In the genomic region with DNA sequence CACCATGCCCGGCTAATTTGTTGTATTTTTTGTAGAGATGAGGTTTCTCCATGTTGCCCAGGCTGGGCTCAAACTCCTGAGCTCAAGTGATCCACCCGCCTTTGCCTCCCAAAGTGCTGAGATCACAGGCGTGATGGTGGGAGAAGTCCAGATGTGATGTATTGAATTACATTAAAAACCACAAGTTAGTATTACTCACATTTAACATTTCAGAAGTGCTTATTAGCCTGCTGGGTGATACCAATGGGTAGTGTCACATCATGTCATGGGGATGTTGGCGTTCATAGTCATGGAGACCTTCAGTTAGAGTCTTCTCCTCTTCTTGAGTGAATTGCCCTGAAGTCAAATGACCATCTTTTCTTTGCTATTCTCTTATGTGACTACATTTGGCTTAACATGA, we compare ENCODE assay signal across 1 cellular context.
TF ChIP-seq lines count a peak whose summit lies in the region.

No MANE protein-coding gene starts in this region.

TF ChIP-seq in HEK293, 187 proteins besides CTCF, POLR2A, EP300 and RAD21 (continued from another document and continues in another):
- TF ChIP-seq, protein P1, sequence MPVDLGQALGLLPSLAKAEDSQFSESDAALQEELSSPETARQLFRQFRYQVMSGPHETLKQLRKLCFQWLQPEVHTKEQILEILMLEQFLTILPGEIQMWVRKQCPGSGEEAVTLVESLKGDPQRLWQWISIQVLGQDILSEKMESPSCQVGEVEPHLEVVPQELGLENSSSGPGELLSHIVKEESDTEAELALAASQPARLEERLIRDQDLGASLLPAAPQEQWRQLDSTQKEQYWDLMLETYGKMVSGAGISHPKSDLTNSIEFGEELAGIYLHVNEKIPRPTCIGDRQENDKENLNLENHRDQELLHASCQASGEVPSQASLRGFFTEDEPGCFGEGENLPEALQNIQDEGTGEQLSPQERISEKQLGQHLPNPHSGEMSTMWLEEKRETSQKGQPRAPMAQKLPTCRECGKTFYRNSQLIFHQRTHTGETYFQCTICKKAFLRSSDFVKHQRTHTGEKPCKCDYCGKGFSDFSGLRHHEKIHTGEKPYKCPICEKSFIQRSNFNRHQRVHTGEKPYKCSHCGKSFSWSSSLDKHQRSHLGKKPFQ (tag by site-specific recombination; IDR thresholded peaks at IDR 0.05) = no peak
- no peak for TF ChIP-seq ZNF280C (tag by site-specific recombination; IDR thresholded peaks at IDR 0.05)
- no peak for TF ChIP-seq ZSCAN16 (tag by site-specific recombination; IDR thresholded peaks at IDR 0.05)
- TF ChIP-seq INSM2 (tag by site-specific recombination; IDR thresholded peaks at IDR 0.05) = no peak
- TF ChIP-seq KLF9 (tag by site-specific recombination; IDR thresholded peaks at IDR 0.05; ENCODE audit: low read depth) = no peak
- TF ChIP-seq ZNF157 (tag by site-specific recombination; IDR thresholded peaks at IDR 0.05) = no peak
- peak; percentile 98 for TF ChIP-seq SP7 (tag by site-specific recombination; IDR thresholded peaks at IDR 0.05)
- TF ChIP-seq, protein P2, sequence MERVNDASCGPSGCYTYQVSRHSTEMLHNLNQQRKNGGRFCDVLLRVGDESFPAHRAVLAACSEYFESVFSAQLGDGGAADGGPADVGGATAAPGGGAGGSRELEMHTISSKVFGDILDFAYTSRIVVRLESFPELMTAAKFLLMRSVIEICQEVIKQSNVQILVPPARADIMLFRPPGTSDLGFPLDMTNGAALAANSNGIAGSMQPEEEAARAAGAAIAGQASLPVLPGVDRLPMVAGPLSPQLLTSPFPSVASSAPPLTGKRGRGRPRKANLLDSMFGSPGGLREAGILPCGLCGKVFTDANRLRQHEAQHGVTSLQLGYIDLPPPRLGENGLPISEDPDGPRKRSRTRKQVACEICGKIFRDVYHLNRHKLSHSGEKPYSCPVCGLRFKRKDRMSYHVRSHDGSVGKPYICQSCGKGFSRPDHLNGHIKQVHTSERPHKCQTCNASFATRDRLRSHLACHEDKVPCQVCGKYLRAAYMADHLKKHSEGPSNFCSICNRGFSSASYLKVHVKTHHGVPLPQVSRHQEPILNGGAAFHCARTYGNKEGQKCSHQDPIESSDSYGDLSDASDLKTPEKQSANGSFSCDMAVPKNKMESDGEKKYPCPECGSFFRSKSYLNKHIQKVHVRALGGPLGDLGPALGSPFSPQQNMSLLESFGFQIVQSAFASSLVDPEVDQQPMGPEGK (tag by site-specific recombination; IDR thresholded peaks at IDR 0.05) = no peak
- TF ChIP-seq ZNF561 (tag by site-specific recombination; IDR thresholded peaks at IDR 0.05; ENCODE audit: borderline replicate concordance) = no peak
- no peak for TF ChIP-seq PRDM2 (tag by site-specific recombination; IDR thresholded peaks at IDR 0.05; ENCODE audit: borderline replicate concordance)
- TF ChIP-seq ZNF394 (tag by site-specific recombination; IDR thresholded peaks at IDR 0.05; ENCODE audit: borderline replicate concordance) = no peak
- no peak for TF ChIP-seq ZNF621 (tag by site-specific recombination; IDR thresholded peaks at IDR 0.05)
- TF ChIP-seq MZF1 (tag by site-specific recombination; IDR thresholded peaks at IDR 0.05; ENCODE audit: borderline replicate concordance) = no peak
- TF ChIP-seq ZNF24 (tag by site-specific recombination; IDR thresholded peaks at IDR 0.05) = 0 out of 2 replicates have a peak, but pooled peaks have one; percentile 20
- no peak for TF ChIP-seq ZNF416 (tag by site-specific recombination; IDR thresholded peaks at IDR 0.05)
- no peak for TF ChIP-seq ZNF843 (tag by site-specific recombination; IDR thresholded peaks at IDR 0.05)
- TF ChIP-seq, protein P3, sequence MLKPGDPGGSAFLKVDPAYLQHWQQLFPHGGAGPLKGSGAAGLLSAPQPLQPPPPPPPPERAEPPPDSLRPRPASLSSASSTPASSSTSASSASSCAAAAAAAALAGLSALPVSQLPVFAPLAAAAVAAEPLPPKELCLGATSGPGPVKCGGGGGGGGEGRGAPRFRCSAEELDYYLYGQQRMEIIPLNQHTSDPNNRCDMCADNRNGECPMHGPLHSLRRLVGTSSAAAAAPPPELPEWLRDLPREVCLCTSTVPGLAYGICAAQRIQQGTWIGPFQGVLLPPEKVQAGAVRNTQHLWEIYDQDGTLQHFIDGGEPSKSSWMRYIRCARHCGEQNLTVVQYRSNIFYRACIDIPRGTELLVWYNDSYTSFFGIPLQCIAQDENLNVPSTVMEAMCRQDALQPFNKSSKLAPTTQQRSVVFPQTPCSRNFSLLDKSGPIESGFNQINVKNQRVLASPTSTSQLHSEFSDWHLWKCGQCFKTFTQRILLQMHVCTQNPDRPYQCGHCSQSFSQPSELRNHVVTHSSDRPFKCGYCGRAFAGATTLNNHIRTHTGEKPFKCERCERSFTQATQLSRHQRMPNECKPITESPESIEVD (tag by site-specific recombination; IDR thresholded peaks at IDR 0.05) = 0 out of 2 replicates have a peak, but pooled peaks have one; percentile 16
- peak; percentile 26; the same call in 1 of the 2 replicates for TF ChIP-seq SP2 (tag by site-specific recombination; IDR thresholded peaks at IDR 0.05)
- no peak for TF ChIP-seq ZNF701 (tag by site-specific recombination; IDR thresholded peaks at IDR 0.05)
- no peak for TF ChIP-seq IKZF3 (tag by site-specific recombination; IDR thresholded peaks at IDR 0.05)
- TF ChIP-seq FEZF1 (tag by site-specific recombination; IDR thresholded peaks at IDR 0.05) = no peak
- TF ChIP-seq, protein P4, sequence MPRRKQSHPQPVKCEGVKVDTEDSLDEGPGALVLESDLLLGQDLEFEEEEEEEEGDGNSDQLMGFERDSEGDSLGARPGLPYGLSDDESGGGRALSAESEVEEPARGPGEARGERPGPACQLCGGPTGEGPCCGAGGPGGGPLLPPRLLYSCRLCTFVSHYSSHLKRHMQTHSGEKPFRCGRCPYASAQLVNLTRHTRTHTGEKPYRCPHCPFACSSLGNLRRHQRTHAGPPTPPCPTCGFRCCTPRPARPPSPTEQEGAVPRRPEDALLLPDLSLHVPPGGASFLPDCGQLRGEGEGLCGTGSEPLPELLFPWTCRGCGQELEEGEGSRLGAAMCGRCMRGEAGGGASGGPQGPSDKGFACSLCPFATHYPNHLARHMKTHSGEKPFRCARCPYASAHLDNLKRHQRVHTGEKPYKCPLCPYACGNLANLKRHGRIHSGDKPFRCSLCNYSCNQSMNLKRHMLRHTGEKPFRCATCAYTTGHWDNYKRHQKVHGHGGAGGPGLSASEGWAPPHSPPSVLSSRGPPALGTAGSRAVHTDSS (tag by site-specific recombination; IDR thresholded peaks at IDR 0.05) = no peak
- TF ChIP-seq BCL6B (tag by site-specific recombination; IDR thresholded peaks at IDR 0.05) = no peak
- TF ChIP-seq WT1 (tag by site-specific recombination; IDR thresholded peaks at IDR 0.05) = no peak
- TF ChIP-seq ZNF571 (tag by site-specific recombination; IDR thresholded peaks at IDR 0.05) = no peak
- peak; percentile 39 for TF ChIP-seq KLF17 (tag by site-specific recombination; IDR thresholded peaks at IDR 0.05)
- no peak for TF ChIP-seq PRDM4 (tag by site-specific recombination; IDR thresholded peaks at IDR 0.05)
- TF ChIP-seq EGR2 (tag by site-specific recombination; IDR thresholded peaks at IDR 0.05; ENCODE audit: low read depth) = peak; percentile 18; the same call in 1 of the 2 replicates
- TF ChIP-seq ZNF529 (tag by site-specific recombination; IDR thresholded peaks at IDR 0.05; ENCODE audit: insufficient replicate concordance) = no peak
- no peak for TF ChIP-seq ZNF624 (tag by site-specific recombination; IDR thresholded peaks at IDR 0.05)
